Comparison of ENCODE assay signal across 1 cellular context in the genomic region with DNA sequence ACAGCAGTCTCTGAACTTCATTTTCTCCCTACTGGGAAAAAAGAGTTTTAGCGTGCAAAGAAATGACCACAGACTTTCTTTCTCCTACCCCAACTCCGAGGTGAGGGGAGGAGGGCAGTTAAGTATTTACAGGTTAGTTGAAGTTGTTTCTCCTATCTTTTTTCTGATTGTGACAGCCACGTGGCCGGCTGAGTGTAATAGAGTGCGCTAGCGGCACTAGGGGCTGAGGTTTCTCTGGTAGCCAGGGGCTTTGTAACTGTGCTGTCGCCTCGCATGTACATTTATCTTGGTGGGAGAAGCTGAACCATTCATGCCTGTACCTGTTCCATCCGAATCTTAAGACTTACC.
A peak's percentile ranks its signal among the peaks of the same experiment; 100 is the strongest.
TF ChIP-seq lines count a peak whose summit lies in the region.

No MANE protein-coding gene starts in this region.

TF ChIP-seq in HepG2, 621 proteins besides CTCF, POLR2A, EP300 and RAD21 (continued from another document and continues in another):
- TF ChIP-seq HMG20A (CRISPR knock-in tag; IDR thresholded peaks at IDR 0.05; ENCODE audit: borderline replicate concordance) (no peak), ZNF33A (CRISPR knock-in tag; IDR thresholded peaks at IDR 0.05; ENCODE audit: borderline replicate concordance) (no peak), HNF4G (IDR thresholded peaks at IDR 0.05; ENCODE audit: borderline replicate concordance, low read depth, low read length) (no peak), HNF4G (CRISPR knock-in tag; IDR thresholded peaks at IDR 0.05; ENCODE audit: borderline replicate concordance, low read depth) (no peak), TARDBP (CRISPR knock-in tag; IDR thresholded peaks at IDR 0.05) (no peak), PHF8 (CRISPR knock-in tag; IDR thresholded peaks at IDR 0.05) (no peak), TRAFD1 (CRISPR knock-in tag; IDR thresholded peaks at IDR 0.05; ENCODE audit: borderline replicate concordance) (no peak), RNF219 (CRISPR knock-in tag; IDR thresholded peaks at IDR 0.05) (no peak), NCOA1 (CRISPR knock-in tag; IDR thresholded peaks at IDR 0.05) (no peak), YY1 (IDR thresholded peaks at IDR 0.05; ENCODE audit: insufficient read depth, insufficient replicate concordance, low read depth, low read length) (no peak), ZBTB44 (CRISPR knock-in tag; IDR thresholded peaks at IDR 0.05) (no peak), AKNA (CRISPR knock-in tag; IDR thresholded peaks at IDR 0.05; ENCODE audit: borderline replicate concordance) (no peak), SKIL (CRISPR knock-in tag; IDR thresholded peaks at IDR 0.05; ENCODE audit: borderline replicate concordance) (no peak), NBN (conservative IDR thresholded peaks at IDR 0.05) (no peak), BCLAF1 (IDR thresholded peaks at IDR 0.05) (no peak), ZNF619 (CRISPR knock-in tag; IDR thresholded peaks at IDR 0.05) (no peak), ERF (CRISPR knock-in tag; IDR thresholded peaks at IDR 0.05) (no peak), SMC3 (IDR thresholded peaks at IDR 0.05; ENCODE audit: low read length) (no peak), DNMT1 (CRISPR knock-in tag; IDR thresholded peaks at IDR 0.05) (no peak), MLXIP (CRISPR knock-in tag; IDR thresholded peaks at IDR 0.05; ENCODE audit: borderline replicate concordance) (0 out of 2 replicates have a peak, but pooled peaks have one; percentile 14), EHMT2 (IDR thresholded peaks at IDR 0.05; ENCODE audit: borderline replicate concordance, low read depth, low read length) (no peak), ZNF446 (CRISPR knock-in tag; IDR thresholded peaks at IDR 0.05) (no peak), CREB1 (IDR thresholded peaks at IDR 0.05) (no peak), CREB1 (CRISPR knock-in tag; IDR thresholded peaks at IDR 0.05) (no peak), NCOA5 (CRISPR knock-in tag; IDR thresholded peaks at IDR 0.05) (no peak), ZNF232 (CRISPR knock-in tag; IDR thresholded peaks at IDR 0.05; ENCODE audit: borderline replicate concordance) (no peak)
- TF ChIP-seq, protein P1, sequence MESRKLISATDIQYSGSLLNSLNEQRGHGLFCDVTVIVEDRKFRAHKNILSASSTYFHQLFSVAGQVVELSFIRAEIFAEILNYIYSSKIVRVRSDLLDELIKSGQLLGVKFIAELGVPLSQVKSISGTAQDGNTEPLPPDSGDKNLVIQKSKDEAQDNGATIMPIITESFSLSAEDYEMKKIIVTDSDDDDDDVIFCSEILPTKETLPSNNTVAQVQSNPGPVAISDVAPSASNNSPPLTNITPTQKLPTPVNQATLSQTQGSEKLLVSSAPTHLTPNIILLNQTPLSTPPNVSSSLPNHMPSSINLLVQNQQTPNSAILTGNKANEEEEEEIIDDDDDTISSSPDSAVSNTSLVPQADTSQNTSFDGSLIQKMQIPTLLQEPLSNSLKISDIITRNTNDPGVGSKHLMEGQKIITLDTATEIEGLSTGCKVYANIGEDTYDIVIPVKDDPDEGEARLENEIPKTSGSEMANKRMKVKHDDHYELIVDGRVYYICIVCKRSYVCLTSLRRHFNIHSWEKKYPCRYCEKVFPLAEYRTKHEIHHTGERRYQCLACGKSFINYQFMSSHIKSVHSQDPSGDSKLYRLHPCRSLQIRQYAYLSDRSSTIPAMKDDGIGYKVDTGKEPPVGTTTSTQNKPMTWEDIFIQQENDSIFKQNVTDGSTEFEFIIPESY (CRISPR knock-in tag; IDR thresholded peaks at IDR 0.05): no peak
- TF ChIP-seq, protein P2, sequence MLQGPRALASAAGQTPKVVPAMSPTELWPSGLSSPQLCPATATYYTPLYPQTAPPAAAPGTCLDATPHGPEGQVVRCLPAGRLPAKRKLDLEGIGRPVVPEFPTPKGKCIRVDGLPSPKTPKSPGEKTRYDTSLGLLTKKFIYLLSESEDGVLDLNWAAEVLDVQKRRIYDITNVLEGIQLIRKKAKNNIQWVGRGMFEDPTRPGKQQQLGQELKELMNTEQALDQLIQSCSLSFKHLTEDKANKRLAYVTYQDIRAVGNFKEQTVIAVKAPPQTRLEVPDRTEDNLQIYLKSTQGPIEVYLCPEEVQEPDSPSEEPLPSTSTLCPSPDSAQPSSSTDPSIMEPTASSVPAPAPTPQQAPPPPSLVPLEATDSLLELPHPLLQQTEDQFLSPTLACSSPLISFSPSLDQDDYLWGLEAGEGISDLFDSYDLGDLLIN (CRISPR knock-in tag; IDR thresholded peaks at IDR 0.05; ENCODE audit: borderline replicate concordance): no peak
- TF ChIP-seq, protein P3, sequence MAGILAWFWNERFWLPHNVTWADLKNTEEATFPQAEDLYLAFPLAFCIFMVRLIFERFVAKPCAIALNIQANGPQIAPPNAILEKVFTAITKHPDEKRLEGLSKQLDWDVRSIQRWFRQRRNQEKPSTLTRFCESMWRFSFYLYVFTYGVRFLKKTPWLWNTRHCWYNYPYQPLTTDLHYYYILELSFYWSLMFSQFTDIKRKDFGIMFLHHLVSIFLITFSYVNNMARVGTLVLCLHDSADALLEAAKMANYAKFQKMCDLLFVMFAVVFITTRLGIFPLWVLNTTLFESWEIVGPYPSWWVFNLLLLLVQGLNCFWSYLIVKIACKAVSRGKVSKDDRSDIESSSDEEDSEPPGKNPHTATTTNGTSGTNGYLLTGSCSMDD (CRISPR knock-in tag; IDR thresholded peaks at IDR 0.05): no peak
